ENCODE assay signal across 1 cellular context in genomic region chr6:105611606-105612005, GRCh38.
TF ChIP-seq lines count a peak whose summit lies in the region.

No MANE protein-coding gene starts in this region.

TF ChIP-seq in IMR-90, 13 proteins besides CTCF, POLR2A, EP300 and RAD21:
- TF ChIP-seq BHLHE40 (IDR thresholded peaks at IDR 0.05; ENCODE audit: low read depth, low read length) (no peak), SMC3 (IDR thresholded peaks at IDR 0.05; ENCODE audit: low read depth, low read length) (no peak), MAFK (IDR thresholded peaks at IDR 0.05; ENCODE audit: low read depth, low read length) (no peak), ELK1 (IDR thresholded peaks at IDR 0.05; ENCODE audit: borderline replicate concordance, low read depth, low read length) (no peak), RCOR1 (IDR thresholded peaks at IDR 0.05; ENCODE audit: insufficient replicate concordance, low read length) (no peak), CEBPB (IDR thresholded peaks at IDR 0.05; ENCODE audit: low read depth, low read length) (no peak), MAZ (IDR thresholded peaks at IDR 0.05; ENCODE audit: borderline replicate concordance, low read depth, low read length) (no peak), USF2 (IDR thresholded peaks at IDR 0.05; ENCODE audit: low read depth, low read length) (no peak), RFX5 (IDR thresholded peaks at IDR 0.05; ENCODE audit: low read depth, low read length) (no peak), MXI1 (IDR thresholded peaks at IDR 0.05; ENCODE audit: borderline replicate concordance, low read depth, low read length) (no peak), NFE2L2 (IDR thresholded peaks at IDR 0.05; ENCODE audit: low read depth, low read length) (no peak), FOS (IDR thresholded peaks at IDR 0.05; ENCODE audit: low read depth, low read length) (no peak), CHD1 (IDR thresholded peaks at IDR 0.05; ENCODE audit: low read depth, low read length) (no peak)
